Comparison of ENCODE assay signal across 8 cellular contexts in genomic region chr19:45440259-45440638, GRCh38. TPM values are rescaled to one million over a fixed set of nuclear protein-coding genes. Genes with fewer than 3 reads are reported as not detected.
DNase-seq lines count a peak whose midpoint lies in the region; ATAC-seq, FAIRE-seq and TF ChIP-seq lines count a peak whose summit lies in the region.

No MANE protein-coding gene starts in this region.

- H4K20me1 ChIP-seq in IMR-90 (ENCODE audit: insufficient read depth, low read length), result no peaks in the 10 kb centered on the region

- H3K27me3 ChIP-seq in IMR-90 (ENCODE audit: control insufficient read depth, insufficient read depth, low read length) (no peaks in the 10 kb centered on the region), mucosa of stomach (ENCODE audit: control insufficient read depth, insufficient read depth, low read length) (no peaks in the 10 kb centered on the region)

- TF ChIP-seq POLR2A in A549 (IDR thresholded peaks at IDR 0.05; ENCODE audit: low read length) (no peak), IMR-90 (IDR thresholded peaks at IDR 0.05; ENCODE audit: low read depth, low read length) (no peak)

- intact Hi-C loops in IMR-90 (cut with micrococcal nuclease), result loop anchor here (1.0 kb wide), 1 partner anchor 27 kb away; the partner anchor contains the start of gene FOSB

- H2AK9ac ChIP-seq in IMR-90 (replicated peaks; ENCODE audit: low read depth, low read length, poor library complexity), result peak overlapping the region; percentile 75

- H4K5ac ChIP-seq in IMR-90 (ENCODE audit: low read depth, low read length), result peak overlapping the region; percentile 81

- H3K4me3 ChIP-seq in A549 (peak overlapping the region; percentile 52), IMR-90 (ENCODE audit: insufficient read depth, low read depth, low read length) (peak overlapping the region; percentile 64), mucosa of stomach (ENCODE audit: low read length) (no peak overlapping the region)

- peak overlapping the region; percentile 87 for H2AFZ ChIP-seq in IMR-90 (replicated peaks; ENCODE audit: low read length, poor library complexity)

- no peaks in the 10 kb centered on the region for H3K36me3 ChIP-seq in IMR-90 (ENCODE audit: control insufficient read depth, insufficient read depth, low read length)
- no peaks in the 10 kb centered on the region for H3K36me3 ChIP-seq in mucosa of stomach (ENCODE audit: control insufficient read depth, insufficient read depth, low read length)

- BruUV-seq in IMR-90 (replicated peaks; lab: Mats Ljungman, UMichigan), result no TSS peak

- CTCF ChIA-PET in A549 (lab: Yijun Ruan, JAX) (interaction anchor here (0.6 to 27.6 kb wide), 40 partner anchors 9 to 356 kb away, joined by 3 to 1883 read pairs (median 6); partner anchors contain the start of genes ERCC1, FBXO46, FOSB and PPM1N), IMR-90 (lab: Yijun Ruan, JAX) (interaction anchor here (0.6 to 3.3 kb wide), 15 partner anchors 12 to 223 kb away, joined by 3 to 87 read pairs (median 7); partner anchors contain the start of gene FOSB)

- peaks cover 35% of the 10 kb centered on the region for H3K4me1 Mint-ChIP-seq in chondrocyte (ENCODE audit: low read depth)

- in situ Hi-C loops in IMR-90 (cut with MboI; ENCODE audit: low sequenced_read_pairs) (loop anchor here (5.0 kb wide), 1 partner anchor 37 kb away; no protein-coding TSS in a partner anchor), G401 (cut with HindIII; ENCODE audit: low sequenced_read_pairs) (no loop called here)

- POLR2A ChIA-PET in A549 (lab: Yijun Ruan, JAX), result interaction anchor here (1.0 to 4.6 kb wide), 5 partner anchors 12 to 202 kb away, joined by 3 to 40 read pairs (median 9); partner anchors contain the start of gene FOSB
- POLR2A ChIA-PET in IMR-90 (lab: Charles Lee; ENCODE audit: unreplicated experiment), result no interaction called here

- H3K4me1 ChIP-seq in A549 (peaks cover 31% of the 10 kb centered on the region), IMR-90 (ENCODE audit: control insufficient read depth, insufficient read depth, low read length) (peaks cover 17% of the 10 kb centered on the region), mucosa of stomach (ENCODE audit: control insufficient read depth, insufficient read depth, low read length) (peaks cover 24% of the 10 kb centered on the region)

- peak overlapping the region; percentile 88; the same call in 2 of the 3 replicates for H2BK15ac ChIP-seq in IMR-90 (ENCODE audit: low read depth, low read length)

- peak overlapping the region; percentile 48 to 97 for H4K8ac ChIP-seq in IMR-90 (ENCODE audit: low read depth in 2 of 2, low read length in 2 of 2)

- peak overlapping the region; percentile 79 for H3K23ac ChIP-seq in IMR-90 (ENCODE audit: low read depth, low read length)

- peak overlapping the region; percentile 89 for H4K91ac ChIP-seq in IMR-90 (ENCODE audit: insufficient read depth, low read depth, low read length)

- TF ChIP-seq CTCF in A549 (IDR thresholded peaks at IDR 0.05) (no peak), IMR-90 (conservative IDR thresholded peaks at IDR 0.05; ENCODE audit: low read depth, low read length) (no peak), chondrocyte (IDR thresholded peaks at IDR 0.05) (no peak)

- peak overlapping the region; percentile 94 for H3K4ac ChIP-seq in IMR-90 (ENCODE audit: low read depth, low read length)

- peaks cover 0 to 25% of the 10 kb centered on the region in 2 experiments; a peak in 2 of 4 replicates for H3K79me1 ChIP-seq in IMR-90 (ENCODE audit: low read depth in 1 of 2, low read length in 2 of 2)

- WGBS in A549 (ENCODE audit: missing lambda C conversion rate), result 83% methylated on average over 9 of the region's 9 CpGs
- 97% methylated on average over 4 of the region's 9 CpGs; no CpG with 5 or more reads in 1 of the 2 experiments for WGBS in IMR-90 (ENCODE audit: extremely low coverage in 2 of 2, insufficient read length in 1 of 2), 2 experiments

- H3K18ac ChIP-seq in IMR-90 (ENCODE audit: low read depth, low read length), result peak overlapping the region; percentile 56

- DNase-seq in A549 (ENCODE audit: low read depth in 1 of 2, low spot score in 1 of 2), result no peak
- no peak for DNase-seq in IMR-90
- DNase-seq in chondrocyte (ENCODE audit: low spot score), result no peak
- DNase-seq in G401 (ENCODE audit: low spot score), result no peak
- DNase-seq in NCI-H226, result no peak
- no peak for DNase-seq in NCI-H446 treated with DMSO at 0.1 percent for 48 hours (lab: John Stamatoyannopoulos, UW)

- no peak for TF ChIP-seq EP300 in A549 (IDR thresholded peaks at IDR 0.05)

- H3K9me1 ChIP-seq in IMR-90 (ENCODE audit: insufficient read depth, low read length), result no peaks in the 10 kb centered on the region

- no peak for TF ChIP-seq RAD21 in A549 (conservative IDR thresholded peaks at IDR 0.05 in 1 of 2, IDR thresholded peaks at IDR 0.05 in 1 of 2)
- TF ChIP-seq RAD21 in IMR-90 (IDR thresholded peaks at IDR 0.05; ENCODE audit: low read length), result no peak

- H2BK120ac ChIP-seq in IMR-90 (ENCODE audit: low read depth, low read length), result peak overlapping the region; percentile 89

- H3K14ac ChIP-seq in IMR-90 (replicated peaks; ENCODE audit: low read depth, low read length), result peak overlapping the region; percentile 92

- H3K9me3 Mint-ChIP-seq in chondrocyte (ENCODE audit: low read depth), result no peaks in the 10 kb centered on the region

- H2AK5ac ChIP-seq in IMR-90 (ENCODE audit: low read depth, low read length), result peak overlapping the region; percentile 99

- H3K4me2 ChIP-seq in A549 (peak overlapping the region; percentile 73), IMR-90 (ENCODE audit: low read depth, low read length) (peak overlapping the region; percentile 69)

- H3K9me3 ChIP-seq in A549 (no peaks in the 10 kb centered on the region), IMR-90 (ENCODE audit: control insufficient read depth, insufficient read depth, low read length) (no peaks in the 10 kb centered on the region), mucosa of stomach (ENCODE audit: control insufficient read depth, low read length) (no peaks in the 10 kb centered on the region)

- peak overlapping the region; percentile 46 for H3K9ac ChIP-seq in IMR-90 (ENCODE audit: low read depth, low read length)
- H3K9ac ChIP-seq in mucosa of stomach (ENCODE audit: low read length), result peak overlapping the region; percentile 58

- peak overlapping the region; percentile 55 for H3K4me3 Mint-ChIP-seq in chondrocyte (ENCODE audit: unreplicated experiment)

- dilution Hi-C loops in IMR-90 (cut with HindIII; ENCODE audit: low sequenced_read_pairs, unreplicated experiment), result no loop called here

- H3K27me3 Mint-ChIP-seq in chondrocyte (ENCODE audit: low read depth), result no peaks in the 10 kb centered on the region

- peak overlapping the region; percentile 80 to 95 for H3K27ac ChIP-seq in A549
- peak overlapping the region; percentile 62 for H3K27ac ChIP-seq in IMR-90 (ENCODE audit: insufficient read depth, low read length)

- H3K27ac Mint-ChIP-seq in chondrocyte (ENCODE audit: unreplicated experiment), result peak overlapping the region; percentile 84

- FAIRE-seq in A549 (lab: Jason Lieb, UNC), result no peak

- peak overlapping the region; percentile 88; the same call in 1 of the 2 replicates for H2BK20ac ChIP-seq in IMR-90 (ENCODE audit: low read depth, low read length)

- no peaks in the 10 kb centered on the region for H3K36me3 Mint-ChIP-seq in chondrocyte (ENCODE audit: low read depth)

- peak overlapping the region; percentile 78 for H2BK5ac ChIP-seq in IMR-90 (ENCODE audit: low read depth, low read length, poor library complexity, severe bottlenecking)

- ATAC-seq in A549, result 0 out of 6 replicates have a peak, but pooled peaks of 1 of the 2 experiments have one; percentile 0
- ATAC-seq in IMR-90 (ENCODE audit: low read depth), result no peak
- ATAC-seq in HG03039 (IDR thresholded peaks at IDR 0.05; ENCODE audit: unreplicated experiment), result no peak

- H3K56ac ChIP-seq in IMR-90 (ENCODE audit: extremely low read depth, insufficient read depth, low read length), result no peak overlapping the region

RNA-seq across cellular contexts. Expression of gene ERCC1, which starts 16.5 kb away (rescaled TPM):
- polyA plus RNA-seq in A549 (2011; rRNA removed) (81.7 and 109 TPM in 2 replicates), A549 (2017; fragmentation: RNase III; extraction: RNeasy Plus Mini Kit Qiagen cat#74134 plus additional on column Dnase treatment) (89.7 to 97.6 TPM (median 93.0 TPM) in 3 replicates), IMR-90 (2012; rRNA removed) (132 and 153 TPM in 2 replicates)
- polyA plus RNA-seq in A549 (2012; cell fraction: cytosol; rRNA removed), result 165 and 195 TPM in 2 replicates
- 178 and 201 TPM in 2 replicates for polyA plus RNA-seq in A549 (2012; cell fraction: nucleus; rRNA removed)
- 175 and 210 TPM in 2 replicates for polyA minus RNA-seq in A549 (2011; rRNA and poly(A)+ RNA removed)
- total RNA-seq in IMR-90 (2012; rRNA removed) (76.9 and 84.2 TPM in 2 replicates), chondrocyte (72.4 to 93.1 TPM (median 77.9 TPM) in 3 replicates)
- 113 and 118 TPM in 2 replicates for polyA plus RNA-seq in IMR-90 (2012; cell fraction: cytosol; rRNA removed)
- polyA plus RNA-seq in IMR-90 (2012; cell fraction: nucleus; rRNA removed; ENCODE audit: low replicate concordance), result 152 and 183 TPM in 2 replicates
- 115 and 130 TPM in 2 replicates for total RNA-seq in G401 (2014; rRNA removed; shearing (Covaris generic))

RNA-seq across cellular contexts. Expression of gene FOSB, which starts 27.5 kb away (rescaled TPM):
- polyA plus RNA-seq in A549 (2011; rRNA removed) (27.9 and 48.8 TPM in 2 replicates), A549 (2017; fragmentation: RNase III; extraction: RNeasy Plus Mini Kit Qiagen cat#74134 plus additional on column Dnase treatment) (0.57 to 0.65 TPM (median 0.58 TPM) in 3 replicates), IMR-90 (2012; rRNA removed) (15.6 and 60.1 TPM in 2 replicates)
- polyA plus RNA-seq in A549 (2012; cell fraction: cytosol; rRNA removed), result 90.2 and 102 TPM in 2 replicates
- 424 and 553 TPM in 2 replicates for polyA plus RNA-seq in A549 (2012; cell fraction: nucleus; rRNA removed)
- polyA minus RNA-seq in A549 (2011; rRNA and poly(A)+ RNA removed), result 82.7 and 141 TPM in 2 replicates
- total RNA-seq in IMR-90 (2012; rRNA removed) (11.1 and 31.9 TPM in 2 replicates), chondrocyte (25.5 to 50.9 TPM (median 43.8 TPM) in 3 replicates)
- 52.4 and 90.3 TPM in 2 replicates for polyA plus RNA-seq in IMR-90 (2012; cell fraction: cytosol; rRNA removed)
- polyA plus RNA-seq in IMR-90 (2012; cell fraction: nucleus; rRNA removed; ENCODE audit: low replicate concordance), result 982 and 1,348 TPM in 2 replicates
- total RNA-seq in G401 (2014; rRNA removed; shearing (Covaris generic)), result 0.31 and 1.5 TPM in 2 replicates

RNA-seq across cellular contexts. Expression of gene POLR1G, which starts 33.8 kb away (rescaled TPM):
- 11.7 and 15.1 TPM in 2 replicates for polyA plus RNA-seq in A549 (2011; rRNA removed)
- polyA plus RNA-seq in A549 (2012; cell fraction: cytosol; rRNA removed), result 22.5 and 22.8 TPM in 2 replicates
- 17.7 and 21.5 TPM in 2 replicates for polyA plus RNA-seq in A549 (2012; cell fraction: nucleus; rRNA removed)
- polyA plus RNA-seq in A549 (2017; fragmentation: RNase III; extraction: RNeasy Plus Mini Kit Qiagen cat#74134 plus additional on column Dnase treatment), result 28.2 to 34.0 TPM (median 31.2 TPM) in 3 replicates
- polyA minus RNA-seq in A549 (2011; rRNA and poly(A)+ RNA removed), result 7.0 and 9.0 TPM in 2 replicates
- 10.3 and 12.5 TPM in 2 replicates for total RNA-seq in IMR-90 (2012; rRNA removed)
- 8.0 and 8.8 TPM in 2 replicates for polyA plus RNA-seq in IMR-90 (2012; rRNA removed)
- polyA plus RNA-seq in IMR-90 (2012; cell fraction: cytosol; rRNA removed), result 3.3 and 3.9 TPM in 2 replicates
- polyA plus RNA-seq in IMR-90 (2012; cell fraction: nucleus; rRNA removed; ENCODE audit: low replicate concordance), result 2.0 and 2.1 TPM in 2 replicates
- total RNA-seq in chondrocyte, result 7.3 to 10.4 TPM (median 9.6 TPM) in 3 replicates
- 28.4 and 32.3 TPM in 2 replicates for total RNA-seq in G401 (2014; rRNA removed; shearing (Covaris generic))

RNA-seq across cellular contexts. Expression of gene PPP1R13L, which starts 35.4 kb away (rescaled TPM):
- polyA plus RNA-seq in A549 (2011; rRNA removed) (3.2 and 5.7 TPM in 2 replicates), A549 (2017; fragmentation: RNase III; extraction: RNeasy Plus Mini Kit Qiagen cat#74134 plus additional on column Dnase treatment) (18.9 to 23.2 TPM (median 20.9 TPM) in 3 replicates), IMR-90 (2012; rRNA removed) (11.6 and 13.3 TPM in 2 replicates)
- 12.6 and 19.2 TPM in 2 replicates for polyA plus RNA-seq in A549 (2012; cell fraction: cytosol; rRNA removed)
- polyA plus RNA-seq in A549 (2012; cell fraction: nucleus; rRNA removed), result 33.8 and 53.7 TPM in 2 replicates
- 5.7 and 7.2 TPM in 2 replicates for polyA minus RNA-seq in A549 (2011; rRNA and poly(A)+ RNA removed)
- total RNA-seq in IMR-90 (2012; rRNA removed) (0.56 and 3.0 TPM in 2 replicates), chondrocyte (67.2 to 111 TPM (median 110 TPM) in 3 replicates)
- polyA plus RNA-seq in IMR-90 (2012; cell fraction: cytosol; rRNA removed), result 11.6 and 19.4 TPM in 2 replicates
- polyA plus RNA-seq in IMR-90 (2012; cell fraction: nucleus; rRNA removed; ENCODE audit: low replicate concordance), result 24.0 and 44.8 TPM in 2 replicates
- total RNA-seq in G401 (2014; rRNA removed; shearing (Covaris generic)), result 3.6 and 21.0 TPM in 2 replicates

RNA-seq across cellular contexts. Expression of gene RTN2, which starts 56.6 kb away (rescaled TPM):
- polyA plus RNA-seq in A549 (2011; rRNA removed), result 4.7 and 5.3 TPM in 2 replicates
- 4.7 and 7.4 TPM in 2 replicates for polyA plus RNA-seq in A549 (2012; cell fraction: cytosol; rRNA removed)
- 5.4 and 5.8 TPM in 2 replicates for polyA plus RNA-seq in A549 (2012; cell fraction: nucleus; rRNA removed)
- 6.3 to 9.0 TPM (median 8.1 TPM) in 3 replicates for polyA plus RNA-seq in A549 (2017; fragmentation: RNase III; extraction: RNeasy Plus Mini Kit Qiagen cat#74134 plus additional on column Dnase treatment)
- polyA minus RNA-seq in A549 (2011; rRNA and poly(A)+ RNA removed), result 6.7 and 10.8 TPM in 2 replicates
- total RNA-seq in IMR-90 (2012; rRNA removed), result 5.3 and 5.7 TPM in 2 replicates
- 17.4 and 19.4 TPM in 2 replicates for polyA plus RNA-seq in IMR-90 (2012; rRNA removed)
- 16.9 and 38.3 TPM in 2 replicates for polyA plus RNA-seq in IMR-90 (2012; cell fraction: cytosol; rRNA removed)
- 11.9 and 20.0 TPM in 2 replicates for polyA plus RNA-seq in IMR-90 (2012; cell fraction: nucleus; rRNA removed; ENCODE audit: low replicate concordance)
- total RNA-seq in chondrocyte, result 11.5 to 16.0 TPM (median 13.7 TPM) in 3 replicates
- total RNA-seq in G401 (2014; rRNA removed; shearing (Covaris generic)), result 17.0 and 22.0 TPM in 2 replicates
